1 cellular context compared by ENCODE assay signal in genomic region chr11:109435121-109435742, GRCh38.
TF ChIP-seq lines count a peak whose summit lies in the region.

No MANE protein-coding gene starts in this region.

TF ChIP-seq in SK-N-SH, 30 proteins besides CTCF, POLR2A, EP300 and RAD21:
- TF ChIP-seq IRF3 (IDR thresholded peaks at IDR 0.05; ENCODE audit: low read depth, low read length) = no peak
- TF ChIP-seq USF2 (IDR thresholded peaks at IDR 0.05; ENCODE audit: borderline replicate concordance, low read depth, low read length) = no peak
- TF ChIP-seq TCF12 (IDR thresholded peaks at IDR 0.05) = peak; percentile 50; the same call in 1 of the 2 replicates
- TF ChIP-seq MXI1 (IDR thresholded peaks at IDR 0.05; ENCODE audit: low read depth, low read length) = no peak
- TF ChIP-seq NRF1 (IDR thresholded peaks at IDR 0.05; ENCODE audit: low read depth, low read length) = no peak
- no peak for TF ChIP-seq CHD2 (IDR thresholded peaks at IDR 0.05; ENCODE audit: low read length, partially characterized antibody)
- TF ChIP-seq POLR2AphosphoS5 (IDR thresholded peaks at IDR 0.05; ENCODE audit: low read depth, low read length) = no peak
- TF ChIP-seq FOSL2 (IDR thresholded peaks at IDR 0.05; ENCODE audit: borderline replicate concordance, low read depth) = 0 out of 2 replicates have a peak, but pooled peaks have one; percentile 43
- TF ChIP-seq PBX3 (IDR thresholded peaks at IDR 0.05) = peak; percentile 80
- TF ChIP-seq ZBTB33 (IDR thresholded peaks at IDR 0.05; ENCODE audit: borderline replicate concordance, low read depth) = no peak
- no peak for TF ChIP-seq ELF1 (IDR thresholded peaks at IDR 0.05)
- peak; percentile 81 for TF ChIP-seq NFIC (IDR thresholded peaks at IDR 0.05; ENCODE audit: borderline replicate concordance)
